ENCODE assay signal across 1 cellular context in the genomic region with DNA sequence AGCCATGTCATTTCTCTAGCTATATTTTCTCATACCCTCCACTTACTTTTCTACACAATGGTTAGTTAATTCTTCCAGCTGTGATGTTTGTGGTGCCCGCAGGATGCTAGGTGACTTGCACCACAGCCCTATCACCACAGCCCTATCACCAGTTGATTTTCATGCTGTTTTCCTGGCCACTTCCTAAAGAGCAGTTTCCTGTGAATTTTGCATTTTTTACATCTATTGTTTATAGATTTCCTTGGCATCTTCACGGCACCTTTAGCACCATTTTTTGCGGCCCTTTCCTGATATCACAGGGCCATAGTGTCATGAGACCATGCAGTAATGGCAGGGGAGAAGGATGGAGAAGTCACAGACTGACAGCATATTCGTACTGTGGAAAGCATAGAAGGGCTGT.
TF ChIP-seq lines count a peak whose summit lies in the region.

No MANE protein-coding gene starts in this region.

TF ChIP-seq in HepG2, 621 proteins besides CTCF, POLR2A, EP300 and RAD21 (continued from another document):
- TF ChIP-seq, protein P1, sequence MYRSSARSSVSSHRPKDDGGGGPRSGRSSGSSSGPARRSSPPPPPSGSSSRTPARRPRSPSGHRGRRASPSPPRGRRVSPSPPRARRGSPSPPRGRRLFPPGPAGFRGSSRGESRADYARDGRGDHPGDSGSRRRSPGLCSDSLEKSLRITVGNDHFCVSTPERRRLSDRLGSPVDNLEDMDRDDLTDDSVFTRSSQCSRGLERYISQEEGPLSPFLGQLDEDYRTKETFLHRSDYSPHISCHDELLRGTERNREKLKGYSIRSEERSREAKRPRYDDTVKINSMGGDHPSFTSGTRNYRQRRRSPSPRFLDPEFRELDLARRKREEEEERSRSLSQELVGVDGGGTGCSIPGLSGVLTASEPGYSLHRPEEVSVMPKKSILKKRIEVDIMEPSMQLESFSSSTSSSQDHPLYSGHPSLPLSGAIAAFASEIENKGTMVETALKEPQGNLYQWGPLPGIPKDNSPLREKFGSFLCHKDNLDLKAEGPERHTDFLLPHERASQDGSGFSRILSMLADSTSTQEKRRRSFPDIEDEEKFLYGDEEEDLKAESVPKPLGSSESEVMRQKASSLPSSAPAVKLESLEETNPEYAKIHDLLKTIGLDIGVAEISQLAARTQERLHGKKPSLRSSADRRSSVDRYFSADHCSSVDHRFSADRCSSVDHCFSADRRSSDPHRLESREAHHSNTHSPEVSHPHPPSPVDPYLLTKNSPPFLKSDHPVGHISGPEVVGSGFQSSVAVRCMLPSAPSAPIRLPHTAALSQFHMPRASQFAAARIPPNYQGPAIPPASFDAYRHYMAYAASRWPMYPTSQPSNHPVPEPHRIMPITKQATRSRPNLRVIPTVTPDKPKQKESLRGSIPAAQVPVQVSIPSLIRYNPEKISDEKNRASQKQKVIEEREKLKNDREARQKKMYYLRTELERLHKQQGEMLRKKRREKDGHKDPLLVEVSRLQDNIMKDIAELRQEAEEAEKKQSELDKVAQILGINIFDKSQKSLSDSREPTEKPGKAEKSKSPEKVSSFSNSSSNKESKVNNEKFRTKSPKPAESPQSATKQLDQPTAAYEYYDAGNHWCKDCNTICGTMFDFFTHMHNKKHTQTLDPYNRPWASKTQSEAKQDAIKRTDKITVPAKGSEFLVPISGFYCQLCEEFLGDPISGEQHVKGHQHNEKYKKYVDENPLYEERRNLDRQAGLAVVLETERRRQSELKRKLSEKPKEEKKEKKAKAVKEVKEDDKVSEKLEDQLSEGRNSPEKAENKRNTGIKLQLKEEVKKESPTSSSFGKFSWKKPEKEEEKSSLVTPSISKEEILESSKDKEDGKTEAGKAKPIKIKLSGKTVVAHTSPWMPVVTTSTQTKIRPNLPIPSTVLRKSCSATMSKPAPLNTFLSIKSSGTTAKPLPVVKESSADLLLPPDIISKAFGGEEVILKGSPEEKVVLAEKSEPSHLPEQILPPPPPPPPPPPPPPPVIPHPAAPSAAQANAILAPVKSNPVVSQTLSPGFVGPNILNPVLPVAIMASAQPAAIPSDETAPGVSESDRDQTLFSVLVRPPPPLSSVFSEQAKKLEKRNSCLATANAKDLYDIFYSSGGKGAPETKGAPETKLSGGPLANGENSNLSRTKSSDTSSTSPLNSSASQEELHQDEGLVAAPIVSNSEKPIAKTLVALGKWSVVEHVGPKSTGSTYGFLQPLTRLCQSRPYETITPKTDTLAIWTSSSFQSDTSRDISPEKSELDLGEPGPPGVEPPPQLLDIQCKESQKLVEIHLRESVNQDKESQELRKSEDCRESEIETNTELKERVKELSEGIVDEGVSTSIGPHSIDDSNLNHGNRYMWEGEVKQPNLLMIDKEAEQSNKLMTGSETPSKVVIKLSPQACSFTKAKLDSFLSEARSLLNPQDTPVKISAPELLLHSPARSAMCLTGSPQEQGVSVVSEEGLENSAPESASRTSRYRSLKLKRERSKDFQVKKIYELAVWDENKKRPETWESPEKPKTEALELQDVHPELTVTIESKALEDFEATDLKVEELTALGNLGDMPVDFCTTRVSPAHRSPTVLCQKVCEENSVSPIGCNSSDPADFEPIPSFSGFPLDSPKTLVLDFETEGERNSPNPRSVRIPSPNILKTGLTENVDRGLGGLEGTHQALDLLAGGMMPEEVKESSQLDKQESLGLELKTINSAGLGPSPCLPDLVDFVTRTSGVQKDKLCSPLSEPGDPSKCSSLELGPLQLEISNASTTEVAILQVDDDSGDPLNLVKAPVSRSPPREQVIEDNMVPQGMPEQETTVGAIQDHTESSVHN (CRISPR knock-in tag; IDR thresholded peaks at IDR 0.05): no peak
- no peak for TF ChIP-seq ZNF550 (CRISPR knock-in tag; IDR thresholded peaks at IDR 0.05; ENCODE audit: borderline replicate concordance)
- TF ChIP-seq, protein P2, sequence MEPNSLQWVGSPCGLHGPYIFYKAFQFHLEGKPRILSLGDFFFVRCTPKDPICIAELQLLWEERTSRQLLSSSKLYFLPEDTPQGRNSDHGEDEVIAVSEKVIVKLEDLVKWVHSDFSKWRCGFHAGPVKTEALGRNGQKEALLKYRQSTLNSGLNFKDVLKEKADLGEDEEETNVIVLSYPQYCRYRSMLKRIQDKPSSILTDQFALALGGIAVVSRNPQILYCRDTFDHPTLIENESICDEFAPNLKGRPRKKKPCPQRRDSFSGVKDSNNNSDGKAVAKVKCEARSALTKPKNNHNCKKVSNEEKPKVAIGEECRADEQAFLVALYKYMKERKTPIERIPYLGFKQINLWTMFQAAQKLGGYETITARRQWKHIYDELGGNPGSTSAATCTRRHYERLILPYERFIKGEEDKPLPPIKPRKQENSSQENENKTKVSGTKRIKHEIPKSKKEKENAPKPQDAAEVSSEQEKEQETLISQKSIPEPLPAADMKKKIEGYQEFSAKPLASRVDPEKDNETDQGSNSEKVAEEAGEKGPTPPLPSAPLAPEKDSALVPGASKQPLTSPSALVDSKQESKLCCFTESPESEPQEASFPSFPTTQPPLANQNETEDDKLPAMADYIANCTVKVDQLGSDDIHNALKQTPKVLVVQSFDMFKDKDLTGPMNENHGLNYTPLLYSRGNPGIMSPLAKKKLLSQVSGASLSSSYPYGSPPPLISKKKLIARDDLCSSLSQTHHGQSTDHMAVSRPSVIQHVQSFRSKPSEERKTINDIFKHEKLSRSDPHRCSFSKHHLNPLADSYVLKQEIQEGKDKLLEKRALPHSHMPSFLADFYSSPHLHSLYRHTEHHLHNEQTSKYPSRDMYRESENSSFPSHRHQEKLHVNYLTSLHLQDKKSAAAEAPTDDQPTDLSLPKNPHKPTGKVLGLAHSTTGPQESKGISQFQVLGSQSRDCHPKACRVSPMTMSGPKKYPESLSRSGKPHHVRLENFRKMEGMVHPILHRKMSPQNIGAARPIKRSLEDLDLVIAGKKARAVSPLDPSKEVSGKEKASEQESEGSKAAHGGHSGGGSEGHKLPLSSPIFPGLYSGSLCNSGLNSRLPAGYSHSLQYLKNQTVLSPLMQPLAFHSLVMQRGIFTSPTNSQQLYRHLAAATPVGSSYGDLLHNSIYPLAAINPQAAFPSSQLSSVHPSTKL (CRISPR knock-in tag; IDR thresholded peaks at IDR 0.05): no peak
- TF ChIP-seq YEATS2 (CRISPR knock-in tag; IDR thresholded peaks at IDR 0.05; ENCODE audit: borderline replicate concordance): no peak
- TF ChIP-seq, protein P3, sequence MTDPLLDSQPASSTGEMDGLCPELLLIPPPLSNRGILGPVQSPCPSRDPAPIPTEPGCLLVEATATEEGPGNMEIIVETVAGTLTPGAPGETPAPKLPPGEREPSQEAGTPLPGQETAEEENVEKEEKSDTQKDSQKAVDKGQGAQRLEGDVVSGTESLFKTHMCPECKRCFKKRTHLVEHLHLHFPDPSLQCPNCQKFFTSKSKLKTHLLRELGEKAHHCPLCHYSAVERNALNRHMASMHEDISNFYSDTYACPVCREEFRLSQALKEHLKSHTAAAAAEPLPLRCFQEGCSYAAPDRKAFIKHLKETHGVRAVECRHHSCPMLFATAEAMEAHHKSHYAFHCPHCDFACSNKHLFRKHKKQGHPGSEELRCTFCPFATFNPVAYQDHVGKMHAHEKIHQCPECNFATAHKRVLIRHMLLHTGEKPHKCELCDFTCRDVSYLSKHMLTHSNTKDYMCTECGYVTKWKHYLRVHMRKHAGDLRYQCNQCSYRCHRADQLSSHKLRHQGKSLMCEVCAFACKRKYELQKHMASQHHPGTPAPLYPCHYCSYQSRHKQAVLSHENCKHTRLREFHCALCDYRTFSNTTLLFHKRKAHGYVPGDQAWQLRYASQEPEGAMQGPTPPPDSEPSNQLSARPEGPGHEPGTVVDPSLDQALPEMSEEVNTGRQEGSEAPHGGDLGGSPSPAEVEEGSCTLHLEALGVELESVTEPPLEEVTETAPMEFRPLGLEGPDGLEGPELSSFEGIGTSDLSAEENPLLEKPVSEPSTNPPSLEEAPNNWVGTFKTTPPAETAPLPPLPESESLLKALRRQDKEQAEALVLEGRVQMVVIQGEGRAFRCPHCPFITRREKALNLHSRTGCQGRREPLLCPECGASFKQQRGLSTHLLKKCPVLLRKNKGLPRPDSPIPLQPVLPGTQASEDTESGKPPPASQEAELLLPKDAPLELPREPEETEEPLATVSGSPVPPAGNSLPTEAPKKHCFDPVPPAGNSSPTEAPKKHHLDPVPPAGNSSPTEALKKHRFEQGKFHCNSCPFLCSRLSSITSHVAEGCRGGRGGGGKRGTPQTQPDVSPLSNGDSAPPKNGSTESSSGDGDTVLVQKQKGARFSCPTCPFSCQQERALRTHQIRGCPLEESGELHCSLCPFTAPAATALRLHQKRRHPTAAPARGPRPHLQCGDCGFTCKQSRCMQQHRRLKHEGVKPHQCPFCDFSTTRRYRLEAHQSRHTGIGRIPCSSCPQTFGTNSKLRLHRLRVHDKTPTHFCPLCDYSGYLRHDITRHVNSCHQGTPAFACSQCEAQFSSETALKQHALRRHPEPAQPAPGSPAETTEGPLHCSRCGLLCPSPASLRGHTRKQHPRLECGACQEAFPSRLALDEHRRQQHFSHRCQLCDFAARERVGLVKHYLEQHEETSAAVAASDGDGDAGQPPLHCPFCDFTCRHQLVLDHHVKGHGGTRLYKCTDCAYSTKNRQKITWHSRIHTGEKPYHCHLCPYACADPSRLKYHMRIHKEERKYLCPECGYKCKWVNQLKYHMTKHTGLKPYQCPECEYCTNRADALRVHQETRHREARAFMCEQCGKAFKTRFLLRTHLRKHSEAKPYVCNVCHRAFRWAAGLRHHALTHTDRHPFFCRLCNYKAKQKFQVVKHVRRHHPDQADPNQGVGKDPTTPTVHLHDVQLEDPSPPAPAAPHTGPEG (CRISPR knock-in tag; IDR thresholded peaks at IDR 0.05): no peak
- TF ChIP-seq, protein P4, sequence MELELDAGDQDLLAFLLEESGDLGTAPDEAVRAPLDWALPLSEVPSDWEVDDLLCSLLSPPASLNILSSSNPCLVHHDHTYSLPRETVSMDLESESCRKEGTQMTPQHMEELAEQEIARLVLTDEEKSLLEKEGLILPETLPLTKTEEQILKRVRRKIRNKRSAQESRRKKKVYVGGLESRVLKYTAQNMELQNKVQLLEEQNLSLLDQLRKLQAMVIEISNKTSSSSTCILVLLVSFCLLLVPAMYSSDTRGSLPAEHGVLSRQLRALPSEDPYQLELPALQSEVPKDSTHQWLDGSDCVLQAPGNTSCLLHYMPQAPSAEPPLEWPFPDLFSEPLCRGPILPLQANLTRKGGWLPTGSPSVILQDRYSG (CRISPR knock-in tag; IDR thresholded peaks at IDR 0.05): no peak
- TF ChIP-seq ZNF207 (IDR thresholded peaks at IDR 0.05; ENCODE audit: borderline replicate concordance): no peak
- TF ChIP-seq, protein P5, sequence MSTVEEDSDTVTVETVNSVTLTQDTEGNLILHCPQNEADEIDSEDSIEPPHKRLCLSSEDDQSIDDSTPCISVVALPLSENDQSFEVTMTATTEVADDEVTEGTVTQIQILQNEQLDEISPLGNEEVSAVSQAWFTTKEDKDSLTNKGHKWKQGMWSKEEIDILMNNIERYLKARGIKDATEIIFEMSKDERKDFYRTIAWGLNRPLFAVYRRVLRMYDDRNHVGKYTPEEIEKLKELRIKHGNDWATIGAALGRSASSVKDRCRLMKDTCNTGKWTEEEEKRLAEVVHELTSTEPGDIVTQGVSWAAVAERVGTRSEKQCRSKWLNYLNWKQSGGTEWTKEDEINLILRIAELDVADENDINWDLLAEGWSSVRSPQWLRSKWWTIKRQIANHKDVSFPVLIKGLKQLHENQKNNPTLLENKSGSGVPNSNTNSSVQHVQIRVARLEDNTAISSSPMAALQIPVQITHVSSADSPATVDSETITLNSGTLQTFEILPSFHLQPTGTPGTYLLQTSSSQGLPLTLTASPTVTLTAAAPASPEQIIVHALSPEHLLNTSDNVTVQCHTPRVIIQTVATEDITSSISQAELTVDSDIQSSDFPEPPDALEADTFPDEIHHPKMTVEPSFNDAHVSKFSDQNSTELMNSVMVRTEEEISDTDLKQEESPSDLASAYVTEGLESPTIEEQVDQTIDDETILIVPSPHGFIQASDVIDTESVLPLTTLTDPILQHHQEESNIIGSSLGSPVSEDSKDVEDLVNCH (CRISPR knock-in tag; IDR thresholded peaks at IDR 0.05): no peak
